ENCODE assay signal across 16 cellular contexts in the genomic region with DNA sequence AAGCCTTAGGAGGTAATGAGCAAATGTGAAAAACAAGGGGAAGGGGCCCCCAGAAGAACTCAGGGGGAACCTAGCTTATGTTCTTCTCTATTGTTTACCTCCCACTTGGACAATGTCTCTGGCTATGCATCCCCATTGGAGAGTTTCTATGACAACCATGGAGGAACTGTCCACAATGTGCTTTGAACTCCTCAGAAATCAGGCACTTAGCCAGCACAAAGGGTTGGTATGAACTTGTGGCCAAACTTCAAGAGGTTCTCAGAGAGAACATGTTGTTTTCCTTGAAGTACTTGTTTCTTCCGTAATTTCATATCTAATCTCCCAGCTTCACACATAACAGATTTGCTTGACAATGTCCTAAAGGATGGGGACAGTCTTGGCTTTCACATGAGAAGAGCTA.
DNase-seq lines count a peak whose midpoint lies in the region; ATAC-seq and TF ChIP-seq lines count a peak whose summit lies in the region.
"Had no signal": no experiment of that assay in that cellular context is flagged by ENCODE, and none has a peak within 500 bp of the region (broad histone marks: within the 10 kb centered on the region; RNA-seq: fewer than 3 reads in every experiment).

No MANE protein-coding gene starts in this region.

- intact Hi-C loops in body of pancreas (cut with DNase I) = no loop called here

- ATAC-seq in GM18873 (IDR thresholded peaks at IDR 0.05; ENCODE audit: low FRiP score, unreplicated experiment) (no peak), body of pancreas (no peak)
- ATAC-seq: HCT116 had no signal

- H3K27me3 ChIP-seq in body of pancreas = no peaks in the 10 kb centered on the region
- H3K27me3 ChIP-seq: Peyer's patch had no signal

- DNase-seq in NCI-H2029 (lab: John Stamatoyannopoulos, UW) = peak; percentile 15
- no peak for DNase-seq in NCI-H2029 treated with DMSO at 0.1 percent for 48 hours (lab: John Stamatoyannopoulos, UW)
- peak; percentile 22 for DNase-seq in M059J (ENCODE audit: low read depth)
- DNase-seq in cardiac fibroblast (ENCODE audit: low read depth in 2 of 2) = peak; percentile 27 to 73
- peak; percentile 60 for DNase-seq in renal cortical epithelial cell (ENCODE audit: low read depth)
- DNase-seq in HUDEP-2 (lab: John Stamatoyannopoulos, UW; ENCODE audit: unreplicated experiment in 76 of 76) = no peak
- no peak for DNase-seq in body of pancreas
- DNase-seq: C1 segment of cervical spinal cord, GDM1, NCI-H146, NCI-H2107, NCI-H446 treated with DMSO at 0.1 percent for 48 hours, Peyer's patch, Right ventricle myocardium superior had no signal

- no peaks in the 10 kb centered on the region for H3K36me3 ChIP-seq in body of pancreas (replicated peaks in 1 of 2; ENCODE audit: insufficient read depth in 1 of 2, low read depth in 2 of 2)
- H3K36me3 ChIP-seq: Peyer's patch had no signal

- peaks cover 10% of the 10 kb centered on the region for H3K4me1 ChIP-seq in body of pancreas
- H3K4me1 ChIP-seq: Peyer's patch had no signal

- TF ChIP-seq CTCF in cardiac fibroblast (IDR thresholded peaks at IDR 0.05; ENCODE audit: low read depth, low read length) (no peak), body of pancreas (IDR thresholded peaks at IDR 0.05) (no peak)

- H3K27ac ChIP-seq in body of pancreas = no peak overlapping the region

- no peak for TF ChIP-seq POLR2A in body of pancreas (IDR thresholded peaks at IDR 0.05)

- no peaks in the 10 kb centered on the region for H3K9me3 ChIP-seq in body of pancreas
- H3K9me3 ChIP-seq: Peyer's patch had no signal

- H3K4me3 ChIP-seq in cardiac fibroblast (replicated peaks in 1 of 2; ENCODE audit: low read depth in 2 of 2, low read length in 2 of 2) (no peak overlapping the region), body of pancreas (no peak overlapping the region)
- H3K4me3 ChIP-seq: Peyer's patch had no signal

- WGBS in body of pancreas, 2 donors = 47 to 50% methylated on average over 1 of the region's 1 CpG

Comparison
In these comparisons a context has a peak if more than half of its experiments do, and no peak if none do; other contexts are left out.
1. DNase-seq: peak in NCI-H2029 (single experiment), M059J (single experiment), cardiac fibroblast (2 of 2) and renal cortical epithelial cell (single experiment); none in NCI-H2029 treated with DMSO at 0.1 percent for 48 hours (single experiment), HUDEP-2 (0 of 76) and body of pancreas (0 of 4).